Comparison of ENCODE assay signal across 8 cellular contexts in genomic region chr12:120902846-120903381, GRCh38. TPM values are rescaled to one million over a fixed set of nuclear protein-coding genes. Genes with fewer than 3 reads are reported as not detected.
DNase-seq lines count a peak whose midpoint lies in the region; ATAC-seq and TF ChIP-seq lines count a peak whose summit lies in the region.

No MANE protein-coding gene starts in this region.

- peaks cover 5% of the 10 kb centered on the region for H3K9me1 ChIP-seq in IMR-90 (ENCODE audit: insufficient read depth, low read length)

- no peak overlapping the region for H2BK15ac ChIP-seq in IMR-90 (ENCODE audit: low read depth, low read length)

- TF ChIP-seq RAD21 in IMR-90 (IDR thresholded peaks at IDR 0.05; ENCODE audit: low read length) = no peak

- BruUV-seq in IMR-90 (replicated peaks; lab: Mats Ljungman, UMichigan) = no TSS peak

- H3K27ac Mint-ChIP-seq in central memory CD8-positive, alpha-beta T cell (ENCODE audit: low read depth) = peak overlapping the region; percentile 92

- H3K4me1 Mint-ChIP-seq in central memory CD8-positive, alpha-beta T cell = peaks cover 46% of the 10 kb centered on the region

- H3K4me3 Mint-ChIP-seq in central memory CD8-positive, alpha-beta T cell = peak overlapping the region; percentile 92

- no peak overlapping the region for H2BK5ac ChIP-seq in IMR-90 (ENCODE audit: low read depth, low read length, poor library complexity, severe bottlenecking)

- H3K4me1 ChIP-seq in IMR-90 (ENCODE audit: control insufficient read depth, insufficient read depth, low read length) (peaks cover 2% of the 10 kb centered on the region; the same call in 1 of the 2 replicates), muscle layer of duodenum (ENCODE audit: control insufficient read depth in 1 of 2, insufficient read depth in 2 of 2, low read length in 2 of 2) (peaks cover 0 to 10% of the 10 kb centered on the region in 2 donors)

- peaks cover 16 to 48% of the 10 kb centered on the region in 2 experiments for H3K79me1 ChIP-seq in IMR-90 (ENCODE audit: low read depth in 1 of 2, low read length in 2 of 2)

- no peak overlapping the region for H4K5ac ChIP-seq in IMR-90 (ENCODE audit: low read depth, low read length)

- CTCF ChIA-PET in IMR-90 (lab: Yijun Ruan, JAX) = interaction anchor here (0.6 to 0.7 kb wide), 2 partner anchors 17 to 1481 kb away, joined by 3 to 4 read pairs; no protein-coding TSS in a partner anchor

- intact Hi-C loops in IMR-90 (cut with micrococcal nuclease) = loop anchor here (10.0 kb wide), 1 partner anchor 108 kb away; no protein-coding TSS in a partner anchor

- H3K4ac ChIP-seq in IMR-90 (ENCODE audit: low read depth, low read length) = 0 out of 2 replicates have a peak overlapping the region, but pooled peaks have one; percentile 48

- POLR2A ChIA-PET in IMR-90 (lab: Charles Lee; ENCODE audit: unreplicated experiment) = no interaction called here

- no peak overlapping the region for H4K91ac ChIP-seq in IMR-90 (ENCODE audit: insufficient read depth, low read depth, low read length)

- H3K27me3 ChIP-seq in IMR-90 (ENCODE audit: control insufficient read depth, insufficient read depth, low read length) (no peaks in the 10 kb centered on the region), muscle layer of duodenum (ENCODE audit: low read depth, low read length) (no peaks in the 10 kb centered on the region)

- no peak for ATAC-seq in IMR-90 (ENCODE audit: low read depth)
- ATAC-seq in central memory CD8-positive, alpha-beta T cell (replicated peaks; ENCODE audit: extremely low read depth, poor library complexity, severe bottlenecking) = no peak
- no peak for ATAC-seq in HG02571 (IDR thresholded peaks at IDR 0.05; ENCODE audit: unreplicated experiment)
- no peak for ATAC-seq in HG02970 (IDR thresholded peaks at IDR 0.05; ENCODE audit: low FRiP score, unreplicated experiment)

- H4K20me1 ChIP-seq in IMR-90 (ENCODE audit: insufficient read depth, low read length) = peaks cover 36% of the 10 kb centered on the region

- H3K36me3 Mint-ChIP-seq in central memory CD8-positive, alpha-beta T cell (ENCODE audit: insufficient read depth) = peaks cover 3% of the 10 kb centered on the region

- H3K27ac ChIP-seq in IMR-90 (ENCODE audit: insufficient read depth, low read length) = no peak overlapping the region; the same call in 1 of the 2 replicates
- peak overlapping the region; percentile 48 for H3K27ac ChIP-seq in muscle layer of duodenum (ENCODE audit: low read length)

- no peak overlapping the region for H2BK120ac ChIP-seq in IMR-90 (ENCODE audit: low read depth, low read length)

- H3K23ac ChIP-seq in IMR-90 (ENCODE audit: low read depth, low read length) = peak overlapping the region; percentile 93

- peak overlapping the region; percentile 94 for H2AK9ac ChIP-seq in IMR-90 (replicated peaks; ENCODE audit: low read depth, low read length, poor library complexity)

- peak overlapping the region; percentile 100 for H2AFZ ChIP-seq in IMR-90 (replicated peaks; ENCODE audit: low read length, poor library complexity)

- no peak overlapping the region; a peak in 1 of 4 replicates for H4K8ac ChIP-seq in IMR-90 (ENCODE audit: low read depth in 2 of 2, low read length in 2 of 2)

- dilution Hi-C loops in IMR-90 (cut with HindIII; ENCODE audit: low sequenced_read_pairs, unreplicated experiment) = no loop called here

- no peaks in the 10 kb centered on the region for H3K27me3 Mint-ChIP-seq in central memory CD8-positive, alpha-beta T cell

- H3K4me3 ChIP-seq in AG10803 (ENCODE audit: low read length) (peak overlapping the region; percentile 86), IMR-90 (ENCODE audit: insufficient read depth, low read depth, low read length) (peak overlapping the region; percentile 61), muscle layer of duodenum (ENCODE audit: low read depth in 1 of 2, low read length in 2 of 2) (peak overlapping the region; percentile 72 to 97)

- peak overlapping the region; percentile 87 for H3K4me2 ChIP-seq in IMR-90 (ENCODE audit: low read depth, low read length)

- H3K9me3 ChIP-seq in IMR-90 (ENCODE audit: control insufficient read depth, insufficient read depth, low read length) (no peaks in the 10 kb centered on the region), muscle layer of duodenum (ENCODE audit: control insufficient read depth in 1 of 2, low read length in 2 of 2) (no peaks in the 10 kb centered on the region)

- no peaks in the 10 kb centered on the region for H3K36me3 ChIP-seq in IMR-90 (ENCODE audit: control insufficient read depth, insufficient read depth, low read length)
- H3K36me3 ChIP-seq in muscle layer of duodenum (ENCODE audit: control insufficient read depth in 1 of 2, insufficient read depth in 2 of 2, low read length in 2 of 2) = no peaks in the 10 kb centered on the region

- H2AK5ac ChIP-seq in IMR-90 (ENCODE audit: low read depth, low read length) = peak overlapping the region; percentile 44; the same call in 1 of the 2 replicates

- no peak overlapping the region for H3K18ac ChIP-seq in IMR-90 (ENCODE audit: low read depth, low read length)

- no peak overlapping the region for H2BK20ac ChIP-seq in IMR-90 (ENCODE audit: low read depth, low read length)

- H3K14ac ChIP-seq in IMR-90 (replicated peaks; ENCODE audit: low read depth, low read length) = peak overlapping the region; percentile 46

- no peak for TF ChIP-seq CTCF in AG10803 (conservative IDR thresholded peaks at IDR 0.05; ENCODE audit: low read length)
- TF ChIP-seq CTCF in IMR-90 (conservative IDR thresholded peaks at IDR 0.05; ENCODE audit: low read depth, low read length) = no peak

- no peak for TF ChIP-seq POLR2A in IMR-90 (IDR thresholded peaks at IDR 0.05; ENCODE audit: low read depth, low read length)

- WGBS in IMR-90 (ENCODE audit: extremely low coverage in 2 of 2, insufficient read length in 1 of 2), 2 experiments = 12% methylated on average over 10 of the region's 15 CpGs; no CpG with 5 or more reads in 1 of the 2 experiments

- no peak for DNase-seq in AG10803 (ENCODE audit: low read depth)
- no peak for DNase-seq in IMR-90
- DNase-seq in central memory CD8-positive, alpha-beta T cell (ENCODE audit: low spot score in 2 of 2) = no peak
- DNase-seq in central memory CD4-positive, alpha-beta T cell = no peak
- no peak for DNase-seq in NOMO-1 (lab: John Stamatoyannopoulos, UW; ENCODE audit: unreplicated experiment in 2 of 2)

- H3K9me3 Mint-ChIP-seq in central memory CD8-positive, alpha-beta T cell = no peaks in the 10 kb centered on the region

- peak overlapping the region; percentile 69 for H3K9ac ChIP-seq in IMR-90 (ENCODE audit: low read depth, low read length)

- in situ Hi-C loops in IMR-90 (cut with MboI; ENCODE audit: low sequenced_read_pairs) = no loop called here

- H3K56ac ChIP-seq in IMR-90 (ENCODE audit: extremely low read depth, insufficient read depth, low read length) = no peak overlapping the region

TF ChIP-seq in IMR-90, 13 proteins besides CTCF, POLR2A, EP300 and RAD21:
- TF ChIP-seq ELK1 (IDR thresholded peaks at IDR 0.05; ENCODE audit: borderline replicate concordance, low read depth, low read length) (no peak), CEBPB (IDR thresholded peaks at IDR 0.05; ENCODE audit: low read depth, low read length) (no peak), BHLHE40 (IDR thresholded peaks at IDR 0.05; ENCODE audit: low read depth, low read length) (no peak), USF2 (IDR thresholded peaks at IDR 0.05; ENCODE audit: low read depth, low read length) (no peak), MXI1 (IDR thresholded peaks at IDR 0.05; ENCODE audit: borderline replicate concordance, low read depth, low read length) (no peak), FOS (IDR thresholded peaks at IDR 0.05; ENCODE audit: low read depth, low read length) (no peak), RCOR1 (IDR thresholded peaks at IDR 0.05; ENCODE audit: insufficient replicate concordance, low read length) (no peak), CHD1 (IDR thresholded peaks at IDR 0.05; ENCODE audit: low read depth, low read length) (no peak), MAZ (IDR thresholded peaks at IDR 0.05; ENCODE audit: borderline replicate concordance, low read depth, low read length) (no peak), NFE2L2 (IDR thresholded peaks at IDR 0.05; ENCODE audit: low read depth, low read length) (no peak)

RNA-seq across cellular contexts. Expression of gene SPPL3, which starts 1.2 kb away (rescaled TPM):
- 1.6 and 3.6 TPM in 2 replicates for total RNA-seq in IMR-90 (2012; rRNA removed)
- 14.4 and 18.0 TPM in 2 replicates for polyA plus RNA-seq in IMR-90 (2012; rRNA removed)
- 11.8 and 26.7 TPM in 2 replicates for polyA plus RNA-seq in IMR-90 (2012; cell fraction: cytosol; rRNA removed)
- polyA plus RNA-seq in IMR-90 (2012; cell fraction: nucleus; rRNA removed; ENCODE audit: low replicate concordance) = 13.3 and 14.2 TPM in 2 replicates
